In the genomic region with DNA sequence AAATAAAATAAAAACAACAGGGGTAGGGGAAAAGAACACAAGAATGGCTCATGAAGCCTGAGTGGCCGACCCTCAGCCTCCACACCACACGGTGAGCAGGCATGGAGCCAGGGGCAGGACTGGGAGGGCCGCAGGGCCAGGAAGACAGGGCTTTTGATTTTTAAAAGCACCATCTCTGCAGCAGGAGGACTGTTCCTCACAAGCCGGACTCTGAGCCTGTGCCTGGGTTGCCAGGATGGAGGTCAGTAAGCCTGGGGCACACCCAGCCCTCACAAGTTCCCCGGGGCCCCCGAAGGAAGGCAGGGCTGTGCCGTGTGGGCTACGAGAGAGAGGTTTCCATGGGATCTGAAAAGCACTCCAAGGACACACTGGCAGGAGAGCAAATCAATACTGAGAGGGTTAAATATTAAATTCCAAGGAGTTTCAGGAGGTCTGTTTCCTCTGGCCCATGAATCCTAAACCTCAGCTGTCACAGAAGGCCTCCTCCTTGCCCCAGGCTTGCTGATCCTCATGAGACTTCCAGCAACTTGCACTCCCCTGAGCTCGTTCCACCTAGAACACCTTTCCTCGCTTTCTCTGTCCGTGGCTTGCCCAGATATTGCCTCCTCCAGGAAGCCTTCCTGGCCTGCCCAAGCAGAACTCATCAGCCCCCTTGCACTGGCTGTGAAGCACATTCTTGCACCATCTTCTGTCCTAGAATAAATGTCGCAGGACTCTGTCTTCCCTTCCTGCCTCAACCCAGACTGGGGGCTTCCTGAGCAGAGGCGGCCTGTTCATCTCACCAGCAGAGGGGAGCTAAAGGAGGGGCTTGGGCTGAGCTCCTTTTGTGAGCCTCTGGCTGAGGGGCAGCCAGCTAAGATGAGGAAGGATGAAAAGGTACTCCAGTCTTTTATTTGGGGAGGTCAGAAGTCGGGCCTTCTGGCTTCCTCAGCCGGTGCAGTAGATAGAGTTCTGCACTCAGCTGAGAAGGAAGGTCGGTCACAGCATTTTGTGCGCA, we compare ENCODE assay signal across 12 cellular contexts.
DNase-seq lines count a peak whose midpoint lies in the region; ATAC-seq, FAIRE-seq and TF ChIP-seq lines count a peak whose summit lies in the region.
"Had no signal": no experiment of that assay in that cellular context is flagged by ENCODE, and none has a peak within 500 bp of the region (broad histone marks: within the 10 kb centered on the region; RNA-seq: fewer than 3 reads in every experiment).

No MANE protein-coding gene starts in this region.

- H3K36me3 ChIP-seq in CD4-positive, alpha-beta memory T cell (ENCODE audit: insufficient read depth, low read length) = peaks cover 36% of the 10 kb centered on the region
- H3K36me3 ChIP-seq in MM.1S (replicated peaks; ENCODE audit: insufficient read depth, low read length) = no peaks in the 10 kb centered on the region
- H3K36me3 ChIP-seq: HAP-1 had no signal

- H3K27me3 Mint-ChIP-seq in CD4-positive, alpha-beta memory T cell = no peaks in the 10 kb centered on the region
- peaks cover 7% of the 10 kb centered on the region for H3K27me3 Mint-ChIP-seq in chondrocyte (ENCODE audit: low read depth)
- no peaks in the 10 kb centered on the region for H3K27me3 Mint-ChIP-seq in natural killer cell treated with Interleukin-12 subunit alpha and Interleukin-12 subunit beta and Interleukin-15 and Interleukin-18, amount 100 ng/mL, for 72 hours

- H4K20me1 ChIP-seq in MM.1S (ENCODE audit: insufficient read depth, low read length) = no peaks in the 10 kb centered on the region

- no peak overlapping the region for H2AFZ ChIP-seq in MM.1S (ENCODE audit: low read length)

- POLR2A ChIA-PET in CD4-positive, alpha-beta memory T cell (lab: Charles Lee; ENCODE audit: partially characterized antibody) = interaction anchor here (1.1 to 12.7 kb wide), 8 partner anchors 11 to 63 kb away, joined by 3 to 182 read pairs (median 36); a partner anchor contains a TSS

- H3K4me1 Mint-ChIP-seq in CD4-positive, alpha-beta memory T cell = peaks cover 76 to 99% (median 90%) of the 10 kb centered on the region in 4 donors
- H3K4me1 Mint-ChIP-seq in chondrocyte (ENCODE audit: low read depth) = no peaks in the 10 kb centered on the region
- H3K4me1 Mint-ChIP-seq in natural killer cell treated with Interleukin-12 subunit alpha and Interleukin-12 subunit beta and Interleukin-15 and Interleukin-18, amount 100 ng/mL, for 72 hours (ENCODE audit: low read depth in 2 of 2) = peaks cover 86 to 88% of the 10 kb centered on the region in 2 donors

- H3K4me1 ChIP-seq in CD4-positive, alpha-beta memory T cell (ENCODE audit: insufficient read depth, low read length) = peaks cover 98% of the 10 kb centered on the region
- peaks cover 89% of the 10 kb centered on the region for H3K4me1 ChIP-seq in MM.1S (ENCODE audit: low read length)
- H3K4me1 ChIP-seq: HAP-1 had no signal

- H3F3A ChIP-seq in MM.1S (ENCODE audit: insufficient read depth, low read length) = peaks cover 93% of the 10 kb centered on the region

- no peaks in the 10 kb centered on the region for H3K27me3 ChIP-seq in CD4-positive, alpha-beta memory T cell (ENCODE audit: insufficient read depth, low read length)
- H3K27me3 ChIP-seq in MM.1S (replicated peaks; ENCODE audit: insufficient read depth, low read length) = no peaks in the 10 kb centered on the region

- CTCF ChIA-PET in CD4-positive, alpha-beta memory T cell (lab: Charles Lee; ENCODE audit: partially characterized antibody) = interaction anchor here (1.6 to 14.1 kb wide), 6 partner anchors 11 to 63 kb away, joined by 4 to 158 read pairs (median 8); a partner anchor contains a TSS

- intact Hi-C loops in CD4-positive, alpha-beta memory T cell (cut with micrococcal nuclease) = loop anchor here (5.0 kb wide), 1 partner anchor 49 kb away; no protein-coding TSS in a partner anchor

- H3K9ac ChIP-seq in MM.1S (ENCODE audit: low read length) = peak overlapping the region; percentile 76; the same call in 1 of the 2 replicates

- H3K9me3 ChIP-seq in CD4-positive, alpha-beta memory T cell (ENCODE audit: control insufficient read depth in 1 of 2, low read length in 2 of 2) = no peaks in the 10 kb centered on the region
- H3K9me3 ChIP-seq in MM.1S (replicated peaks; ENCODE audit: insufficient read depth, low read length) = no peaks in the 10 kb centered on the region
- H3K9me3 ChIP-seq: HAP-1 had no signal

- no peaks in the 10 kb centered on the region for H3K9me3 Mint-ChIP-seq in CD4-positive, alpha-beta memory T cell
- H3K9me3 Mint-ChIP-seq in chondrocyte (ENCODE audit: low read depth) = no peaks in the 10 kb centered on the region
- no peaks in the 10 kb centered on the region for H3K9me3 Mint-ChIP-seq in natural killer cell treated with Interleukin-12 subunit alpha and Interleukin-12 subunit beta and Interleukin-15 and Interleukin-18, amount 100 ng/mL, for 72 hours

- peak overlapping the region; percentile 95; the same call in 1 of the 2 replicates for H3K4me2 ChIP-seq in MM.1S (ENCODE audit: low read depth, low read length)

- DNase-seq in CD4-positive, alpha-beta memory T cell = no peak
- DNase-seq in MM.1S = no peak
- peak; percentile 49 for DNase-seq in chondrocyte (ENCODE audit: low spot score)
- no peak for DNase-seq in natural killer cell treated with Interleukin-12 subunit alpha and Interleukin-12 subunit beta and Interleukin-15 and Interleukin-18, amount 100 ng/mL, for 72 hours (ENCODE audit: low spot score)
- no peak for DNase-seq in GM12891 (ENCODE audit: insufficient read length, low spot score)
- DNase-seq in globus pallidus (ENCODE audit: low spot score) = no peak
- no peak for DNase-seq in superior temporal gyrus (ENCODE audit: extremely low spot score)
- DNase-seq: cerebellar nuclear complex; stimulated activated naive CD4-positive, alpha-beta T cell had no signal

- H3K36me3 Mint-ChIP-seq in CD4-positive, alpha-beta memory T cell = peaks cover 4 to 65% of the 10 kb centered on the region in 2 donors
- no peaks in the 10 kb centered on the region for H3K36me3 Mint-ChIP-seq in chondrocyte (ENCODE audit: low read depth)
- H3K36me3 Mint-ChIP-seq in natural killer cell treated with Interleukin-12 subunit alpha and Interleukin-12 subunit beta and Interleukin-15 and Interleukin-18, amount 100 ng/mL, for 72 hours = no peaks in the 10 kb centered on the region

- H3K79me2 ChIP-seq in MM.1S (ENCODE audit: low read length) = peaks cover 88% of the 10 kb centered on the region

- H3K4me3 ChIP-seq in CD4-positive, alpha-beta memory T cell (ENCODE audit: low read length in 2 of 2) = no peak overlapping the region
- no peak overlapping the region for H3K4me3 ChIP-seq in MM.1S (ENCODE audit: low read length)
- H3K4me3 ChIP-seq: HAP-1 had no signal

- H3K4me3 Mint-ChIP-seq in CD4-positive, alpha-beta memory T cell = peak overlapping the region in 6 of 8 donors; percentile 14 to 94 (median 90)
- H3K4me3 Mint-ChIP-seq in chondrocyte (ENCODE audit: unreplicated experiment) = no peak overlapping the region
- H3K4me3 Mint-ChIP-seq in natural killer cell treated with Interleukin-12 subunit alpha and Interleukin-12 subunit beta and Interleukin-15 and Interleukin-18, amount 100 ng/mL, for 72 hours = no peak overlapping the region

- no peak for ATAC-seq in natural killer cell treated with Interleukin-12 subunit alpha and Interleukin-12 subunit beta and Interleukin-15 and Interleukin-18, amount 100 ng/mL, for 72 hours
- no peak for ATAC-seq in GM19397 (IDR thresholded peaks at IDR 0.05; ENCODE audit: unreplicated experiment)

- TF ChIP-seq CTCF in MM.1S (IDR thresholded peaks at IDR 0.05; ENCODE audit: low read length) = no peak
- TF ChIP-seq CTCF in chondrocyte (IDR thresholded peaks at IDR 0.05) = no peak

- no peak for TF ChIP-seq POLR2A in GM12891 (IDR thresholded peaks at IDR 0.05; ENCODE audit: low read depth, low read length)

- peak overlapping the region; percentile 88 for H3K27ac ChIP-seq in CD4-positive, alpha-beta memory T cell (ENCODE audit: low read depth, low read length)
- H3K27ac ChIP-seq in MM.1S (ENCODE audit: low read length) = peak overlapping the region; percentile 99; the same call in 1 of the 2 replicates

- no peak for FAIRE-seq in GM12891 (lab: Jason Lieb, UNC)
- FAIRE-seq: islet of Langerhans had no signal

- no peaks in the 10 kb centered on the region for H3K9me2 ChIP-seq in MM.1S (replicated peaks; ENCODE audit: insufficient read depth, low read length)

- peak overlapping the region; percentile 93 to 99 (median 96) for H3K27ac Mint-ChIP-seq in CD4-positive, alpha-beta memory T cell
- no peak overlapping the region for H3K27ac Mint-ChIP-seq in chondrocyte (ENCODE audit: unreplicated experiment)
- peak overlapping the region; percentile 92 to 93 for H3K27ac Mint-ChIP-seq in natural killer cell treated with Interleukin-12 subunit alpha and Interleukin-12 subunit beta and Interleukin-15 and Interleukin-18, amount 100 ng/mL, for 72 hours

TF ChIP-seq in GM12891, 5 proteins besides CTCF, POLR2A, EP300 and RAD21:
- TF ChIP-seq PAX5 (IDR thresholded peaks at IDR 0.05; ENCODE audit: insufficient read depth, low read length, severe bottlenecking) = no peak
- no peak for TF ChIP-seq POU2F2 (IDR thresholded peaks at IDR 0.05; ENCODE audit: low read depth, low read length)

Comparison
In these comparisons a context has a peak if more than half of its experiments do, and no peak if none do; other contexts are left out.
1. H3K4me3 Mint-ChIP-seq: peak in CD4-positive, alpha-beta memory T cell (6 of 8); none in chondrocyte (single experiment) and natural killer cell treated with Interleukin-12 subunit alpha and Interleukin-12 subunit beta and Interleukin-15 and Interleukin-18, amount 100 ng/mL, for 72 hours (single experiment).